In the genomic region with DNA sequence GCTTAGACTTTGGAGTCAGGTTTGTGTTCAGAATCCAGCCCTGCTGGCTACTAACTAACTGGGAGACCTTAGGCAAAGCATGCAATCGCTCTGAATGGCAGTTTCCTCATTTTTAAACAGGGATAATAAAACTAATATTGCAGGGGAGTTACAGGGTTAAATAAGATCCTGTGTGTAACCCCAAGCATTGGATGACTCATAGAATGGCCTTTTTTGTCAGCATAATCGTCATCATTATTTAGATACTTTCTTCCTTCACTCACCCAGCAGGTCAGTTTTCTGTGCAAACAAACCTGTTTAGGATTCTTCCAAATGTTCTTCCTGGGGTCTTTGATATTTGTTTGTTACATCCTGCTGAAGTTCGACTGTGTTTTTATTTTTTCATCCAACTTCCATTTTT, we compare ENCODE assay signal across 24 cellular contexts.
DNase-seq lines count a peak whose midpoint lies in the region; ATAC-seq, FAIRE-seq and TF ChIP-seq lines count a peak whose summit lies in the region.
"Had no signal": no experiment of that assay in that cellular context is flagged by ENCODE, and none has a peak within 500 bp of the region (broad histone marks: within the 10 kb centered on the region; RNA-seq: fewer than 3 reads in every experiment).

No MANE protein-coding gene starts in this region.

- POLR2A ChIA-PET in endothelial cell of umbilical vein (lab: Charles Lee), result no interaction called here
- POLR2A ChIA-PET in OCI-LY7 (lab: Charles Lee), result no interaction called here

- H4K20me1 ChIP-seq in endothelial cell of umbilical vein (replicated peaks; ENCODE audit: control insufficient read depth, extremely low read depth, insufficient read depth, low read length) (no peaks in the 10 kb centered on the region), OCI-LY7 (ENCODE audit: insufficient read depth, low read length) (no peaks in the 10 kb centered on the region)

- no peaks in the 10 kb centered on the region for H3K79me1 ChIP-seq in mesenchymal stem cell (replicated peaks; ENCODE audit: low read length, poor library complexity, severe bottlenecking)

- H3K4me3 ChIP-seq in endothelial cell of umbilical vein (replicated peaks in 1 of 3; ENCODE audit: insufficient read depth in 1 of 3, low read depth in 1 of 3, low read length in 3 of 3) (no peak overlapping the region), mesenchymal stem cell (ENCODE audit: insufficient read depth in 1 of 2, low read depth in 1 of 2, low read length in 2 of 2) (no peak overlapping the region), OCI-LY7 (ENCODE audit: low read depth, low read length, poor library complexity, severe bottlenecking) (no peak overlapping the region)
- H3K4me3 ChIP-seq: esophagus muscularis mucosa, heart right ventricle, left ventricle myocardium inferior, psoas muscle had no signal

- CTCF ChIA-PET in endothelial cell of umbilical vein (lab: Charles Lee), result no interaction called here
- CTCF ChIA-PET in OCI-LY7 (lab: Charles Lee; ENCODE audit: unreplicated experiment), result no interaction called here

- H3K27ac ChIP-seq in endothelial cell of umbilical vein (ENCODE audit: insufficient read depth, low read depth, low read length) (no peak overlapping the region), mesenchymal stem cell (ENCODE audit: low read length, poor library complexity, severe bottlenecking) (no peak overlapping the region), OCI-LY7 (ENCODE audit: low read depth, low read length, poor library complexity, severe bottlenecking) (no peak overlapping the region)
- H3K27ac ChIP-seq: esophagus muscularis mucosa, heart right ventricle, HL-60, left ventricle myocardium inferior, psoas muscle had no signal

- H2BK15ac ChIP-seq in mesenchymal stem cell (ENCODE audit: low read depth, poor library complexity, severe bottlenecking), result no peak overlapping the region

- DNase-seq in EH (ENCODE audit: low read depth) (peak; percentile 52), NCI-H69 (lab: John Stamatoyannopoulos, UW) (peak; percentile 0), endothelial cell of umbilical vein (ENCODE audit: low read depth, low spot score) (no peak), mesenchymal stem cell (peak; percentile 25), OCI-LY7 (ENCODE audit: low spot score) (no peak), T-helper 9 cell (no peak)
- DNase-seq: activated CD8-positive, alpha-beta T cell treated with anti-CD3 and anti-CD28 coated beads for 36 hours; activated naive CD4-positive, alpha-beta T cell treated with Interleukin-2 at 50 U/mL for 16 hours; anterior cingulate cortex; cerebellar nuclear complex; heart right ventricle; left ventricle myocardium inferior; MV-4-11; NCI-H187; psoas muscle; small intestine; stimulated activated CD4-positive, alpha-beta T cell treated with anti-CD3 and anti-CD28 coated beads, Interleukin-2, amount 100 ng/mL, for 48 hours; stimulated activated naive CD8-positive, alpha-beta T cell treated with anti-CD3 and anti-CD28 coated beads, Interleukin-15, amount 100 ng/mL, for 72 hours had no signal

- H3K23ac ChIP-seq in mesenchymal stem cell (ENCODE audit: low read length in 2 of 2), result no peak overlapping the region

- H3K4me1 ChIP-seq in endothelial cell of umbilical vein (ENCODE audit: control insufficient read depth, extremely low read depth, insufficient read depth, low read length) (no peaks in the 10 kb centered on the region), mesenchymal stem cell (ENCODE audit: control insufficient read depth, insufficient read depth, low read depth, low read length) (peaks cover 1% of the 10 kb centered on the region), OCI-LY7 (ENCODE audit: insufficient read depth, low read length, poor library complexity, severe bottlenecking) (no peaks in the 10 kb centered on the region)
- H3K4me1 ChIP-seq: esophagus muscularis mucosa, heart right ventricle, left ventricle myocardium inferior, psoas muscle had no signal

- H2AK5ac ChIP-seq in mesenchymal stem cell (ENCODE audit: low read length, severe bottlenecking), result no peak overlapping the region

- H3K36me3 ChIP-seq in endothelial cell of umbilical vein (ENCODE audit: control insufficient read depth in 2 of 2, extremely low read depth in 1 of 2, insufficient read depth in 2 of 2, low read length in 2 of 2), result no peaks in the 10 kb centered on the region
- H3K36me3 ChIP-seq in mesenchymal stem cell (ENCODE audit: control insufficient read depth in 1 of 2, insufficient read depth in 2 of 2, low read depth in 1 of 2, low read length in 2 of 2), result peaks cover 30 to 32% of the 10 kb centered on the region in 2 experiments
- H3K36me3 ChIP-seq in OCI-LY7 (ENCODE audit: insufficient read depth, low read length), result no peaks in the 10 kb centered on the region
- H3K36me3 ChIP-seq: heart right ventricle, left ventricle myocardium inferior had no signal

- H2BK12ac ChIP-seq in mesenchymal stem cell (ENCODE audit: low read length in 2 of 2), result no peak overlapping the region

- no peak overlapping the region for H4K91ac ChIP-seq in mesenchymal stem cell (ENCODE audit: low read length)

- FAIRE-seq in endothelial cell of umbilical vein (lab: Jason Lieb, UNC), result no peak
- FAIRE-seq: RCC 7860, small intestine had no signal

- no peak overlapping the region for H3K4me2 ChIP-seq in endothelial cell of umbilical vein (ENCODE audit: insufficient read depth, low read length)
- no peak overlapping the region for H3K4me2 ChIP-seq in mesenchymal stem cell (ENCODE audit: low read length, poor library complexity, severe bottlenecking)
- H3K4me2 ChIP-seq in OCI-LY7 (ENCODE audit: low read length), result no peak overlapping the region

- 56% methylated on average over 2 of the region's 3 CpGs for WGBS in mesenchymal stem cell

- TF ChIP-seq CTCF in endothelial cell of umbilical vein (IDR thresholded peaks at IDR 0.05; ENCODE audit: extremely low read depth in 1 of 2, insufficient read depth in 1 of 2, low read depth in 1 of 2, low read length in 2 of 2), result no peak
- no peak for TF ChIP-seq CTCF in OCI-LY7 (conservative IDR thresholded peaks at IDR 0.05; ENCODE audit: low read length)

- H3K27me3 ChIP-seq in endothelial cell of umbilical vein (ENCODE audit: control insufficient read depth in 2 of 2, insufficient read depth in 2 of 2, low read length in 2 of 2) (no peaks in the 10 kb centered on the region), mesenchymal stem cell (ENCODE audit: control insufficient read depth in 1 of 2, insufficient read depth in 1 of 2, low read length in 2 of 2) (no peaks in the 10 kb centered on the region)
- H3K27me3 ChIP-seq: esophagus muscularis mucosa, heart right ventricle had no signal

- no peak overlapping the region for H3K4ac ChIP-seq in mesenchymal stem cell (ENCODE audit: low read depth in 1 of 2, low read length in 2 of 2)

- dilution Hi-C loops in endothelial cell of umbilical vein (cut with MboI; ENCODE audit: extremely low pct_ligation_motif_present, low sequenced_read_pairs), result no loop called here

- TSS peak; percentile 21 for BruUV-seq in endothelial cell of umbilical vein (replicated peaks; lab: Mats Ljungman, UMichigan)
- BruUV-seq in OCI-LY7 (replicated peaks; lab: Mats Ljungman, UMichigan), result no TSS peak

- no peak overlapping the region for H3K9ac ChIP-seq in endothelial cell of umbilical vein (replicated peaks; ENCODE audit: extremely low read depth, insufficient read depth, low read length)
- H3K9ac ChIP-seq in mesenchymal stem cell (ENCODE audit: low read length), result no peak overlapping the region

- H3K9me1 ChIP-seq in endothelial cell of umbilical vein (replicated peaks; ENCODE audit: control insufficient read depth, extremely low read depth, insufficient read depth, low read length), result no peaks in the 10 kb centered on the region

- intact Hi-C loops in endothelial cell of umbilical vein (cut with micrococcal nuclease), result no loop called here
- intact Hi-C loops in OCI-LY7 (cut with micrococcal nuclease; ENCODE audit: unreplicated experiment), result no loop called here

- H3K9me3 ChIP-seq in endothelial cell of umbilical vein (replicated peaks; ENCODE audit: control insufficient read depth, insufficient read depth, low read length), result no peaks in the 10 kb centered on the region
- H3K9me3 ChIP-seq in mesenchymal stem cell (ENCODE audit: control insufficient read depth, low read length), result no peaks in the 10 kb centered on the region
- H3K9me3 ChIP-seq in OCI-LY7 (ENCODE audit: low read length), result no peaks in the 10 kb centered on the region
- H3K9me3 ChIP-seq: esophagus muscularis mucosa, heart right ventricle, left ventricle myocardium inferior, psoas muscle had no signal

- H3K79me2 ChIP-seq in endothelial cell of umbilical vein (ENCODE audit: control insufficient read depth, insufficient read depth, low read length), result no peaks in the 10 kb centered on the region
- no peaks in the 10 kb centered on the region for H3K79me2 ChIP-seq in OCI-LY7 (ENCODE audit: insufficient read depth, low read depth, low read length)

- H3K9me2 ChIP-seq in OCI-LY7 (ENCODE audit: insufficient read depth, low read length), result no peaks in the 10 kb centered on the region

- ATAC-seq in GM19035 (IDR thresholded peaks at IDR 0.05; ENCODE audit: unreplicated experiment), result no peak
- ATAC-seq in HG03354 (IDR thresholded peaks at IDR 0.05; ENCODE audit: poor library complexity, severe bottlenecking, unreplicated experiment), result no peak
- ATAC-seq: activated CD8-positive, alpha-beta T cell treated with anti-CD3 and anti-CD28 coated beads for 36 hours; heart right ventricle; psoas muscle; SK-N-SH treated with all-trans-retinoic acid at 6 μM for 48 hours; stimulated activated naive CD8-positive, alpha-beta T cell treated with anti-CD3 and anti-CD28 coated beads, Interleukin-15, amount 100 ng/mL, for 72 hours had no signal

- no peak overlapping the region for H4K8ac ChIP-seq in mesenchymal stem cell (ENCODE audit: low read length)

- no peak overlapping the region for H3K18ac ChIP-seq in mesenchymal stem cell (ENCODE audit: low read depth in 1 of 2, low read length in 2 of 2)

- no peak overlapping the region for H2BK5ac ChIP-seq in mesenchymal stem cell (ENCODE audit: low read depth, low read length, poor library complexity, severe bottlenecking)

- no peak for TF ChIP-seq POLR2A in endothelial cell of umbilical vein (IDR thresholded peaks at IDR 0.05; ENCODE audit: low read depth, low read length)

- H2AFZ ChIP-seq in endothelial cell of umbilical vein (ENCODE audit: low read depth, low read length) (no peak overlapping the region), mesenchymal stem cell (ENCODE audit: low read depth, low read length) (no peak overlapping the region), OCI-LY7 (ENCODE audit: low read length) (no peak overlapping the region)

- H3K14ac ChIP-seq in mesenchymal stem cell (ENCODE audit: low read length in 2 of 2), result no peak overlapping the region

- H2BK120ac ChIP-seq in mesenchymal stem cell (ENCODE audit: low read depth, low read length), result no peak overlapping the region

TF ChIP-seq in endothelial cell of umbilical vein, 7 proteins besides CTCF, POLR2A, EP300 and RAD21:
- TF ChIP-seq GATA2 (IDR thresholded peaks at IDR 0.05; ENCODE audit: insufficient read depth, insufficient read length, low read depth, low read length) (no peak), FOS (IDR thresholded peaks at IDR 0.05; ENCODE audit: borderline replicate concordance, insufficient read depth, low read length) (peak; percentile 63)

Comparison
In these comparisons a context has a peak if more than half of its experiments do, and no peak if none do; other contexts are left out.
1. DNase-seq: peak in EH (single experiment), NCI-H69 (single experiment) and mesenchymal stem cell (single experiment); none in endothelial cell of umbilical vein (single experiment), OCI-LY7 (single experiment) and T-helper 9 cell (single experiment).